In genomic region chr3:120645083-120645800, GRCh38 we compare ENCODE assay signal across 20 cellular contexts. TPM values are rescaled to one million over a fixed set of nuclear protein-coding genes. Genes with fewer than 3 reads are reported as not detected.
DNase-seq lines count a peak whose midpoint lies in the region; ATAC-seq and TF ChIP-seq lines count a peak whose summit lies in the region.
"Had no signal": no experiment of that assay in that cellular context is flagged by ENCODE, and none has a peak within 500 bp of the region (broad histone marks: within the 10 kb centered on the region; RNA-seq: fewer than 3 reads in every experiment).

No MANE protein-coding gene starts in this region.

- CTCF ChIA-PET in WTC11 (lab: Charles Lee), result interaction anchor here (0.6 to 1.3 kb wide), 2 partner anchors 10 to 140 kb away, joined by 3 read pairs; no protein-coding TSS in a partner anchor

- H3K4me3 Mint-ChIP-seq in HFFc6 (peak overlapping the region; percentile 13), WTC11 (no peak overlapping the region)
- H3K4me3 Mint-ChIP-seq: activated B cell treated with CpG ODN at 0.5 μM for 24 hours; activated CD8-positive, alpha-beta memory T cell treated with anti-CD3 and anti-CD28 coated beads, Interleukin-2, amount 10 ng/mL, durations not matched to agents 7 days and 5 days; B cell had no signal

- peaks cover 3% of the 10 kb centered on the region; the same call in 1 of the 2 replicates for H3K4me1 ChIP-seq in HAP-1
- H3K4me1 ChIP-seq: parathyroid adenoma had no signal

- H3K9me3 Mint-ChIP-seq in HFFc6 (no peaks in the 10 kb centered on the region), WTC11 (no peaks in the 10 kb centered on the region)
- H3K9me3 Mint-ChIP-seq: activated B cell treated with CpG ODN at 0.5 μM for 24 hours had no signal

- in situ Hi-C loops in HAP-1 (cut with MboI; ENCODE audit: low sequenced_read_pairs), result no loop called here

- intact Hi-C loops in posterior vena cava (cut with DNase I), result no loop called here

- H3K4me3 ChIP-seq in HAP-1, result no peak overlapping the region
- H3K4me3 ChIP-seq: gastrocnemius medialis, GM12878 had no signal

- 0 out of 2 replicates have a peak, but pooled peaks cover 2% of the 10 kb centered on the region for H3K27me3 Mint-ChIP-seq in HFFc6 (ENCODE audit: insufficient read depth)
- no peaks in the 10 kb centered on the region for H3K27me3 Mint-ChIP-seq in WTC11 (ENCODE audit: low read depth)

- TF ChIP-seq CTCF in HFFc6 (IDR thresholded peaks at IDR 0.05) (no peak), WTC11 (IDR thresholded peaks at IDR 0.05) (no peak)

- POLR2A ChIA-PET in WTC11 (lab: Charles Lee), result no interaction called here

- no peaks in the 10 kb centered on the region for H3K36me3 ChIP-seq in HAP-1 (replicated peaks)
- H3K36me3 ChIP-seq: gastrocnemius medialis had no signal

- H3K36me3 Mint-ChIP-seq in HFFc6 (ENCODE audit: low read depth) (no peaks in the 10 kb centered on the region), WTC11 (no peaks in the 10 kb centered on the region)
- H3K36me3 Mint-ChIP-seq: activated CD8-positive, alpha-beta memory T cell treated with anti-CD3 and anti-CD28 coated beads, Interleukin-2, amount 10 ng/mL, durations not matched to agents 7 days and 5 days had no signal

- no peaks in the 10 kb centered on the region for H3K9me3 ChIP-seq in HAP-1
- H3K9me3 ChIP-seq: gastrocnemius medialis had no signal

- H3K27ac Mint-ChIP-seq in HFFc6, result peak overlapping the region; percentile 74
- H3K27ac Mint-ChIP-seq in WTC11, result no peak overlapping the region
- H3K27ac Mint-ChIP-seq: activated B cell treated with CpG ODN at 0.5 μM for 24 hours; activated CD8-positive, alpha-beta memory T cell treated with anti-CD3 and anti-CD28 coated beads, Interleukin-2, amount 10 ng/mL, durations not matched to agents 7 days and 5 days; B cell had no signal

- DNase-seq in Ammon's horn (ENCODE audit: low spot score) (peak; percentile 63), HFFc6 (no peak), WTC11 (ENCODE audit: low spot score) (no peak), lung microvascular endothelial cell (ENCODE audit: low read depth in 2 of 2) (peak; percentile 5 to 16), posterior vena cava (ENCODE audit: low spot score) (no peak), HAP-1 (ENCODE audit: low spot score in 2 of 2) (no peak)
- DNase-seq: activated B cell treated with CpG ODN at 0.5 μM for 24 hours; activated CD8-positive, alpha-beta memory T cell treated with anti-CD3 and anti-CD28 coated beads, Interleukin-2, amount 10 ng/mL, durations not matched to agents 7 days and 5 days; activated gamma-delta T cell; DMS53; gastrocnemius medialis; islet precursor cell; NCI-H1105; NCI-H345; PC-3 had no signal

- no peak for ATAC-seq in WTC11
- ATAC-seq in HG02981 (IDR thresholded peaks at IDR 0.05; ENCODE audit: unreplicated experiment), result no peak
- no peak for ATAC-seq in HG02852 (IDR thresholded peaks at IDR 0.05; ENCODE audit: unreplicated experiment)
- ATAC-seq: activated CD8-positive, alpha-beta memory T cell treated with anti-CD3 and anti-CD28 coated beads, Interleukin-2, amount 10 ng/mL, durations not matched to agents 7 days and 5 days; gastrocnemius medialis; GM12878; PC-3 had no signal

- H3K27me3 ChIP-seq in HAP-1 (ENCODE audit: low read depth), result no peaks in the 10 kb centered on the region
- H3K27me3 ChIP-seq: gastrocnemius medialis had no signal

- H3K4me1 Mint-ChIP-seq in HFFc6 (ENCODE audit: low read depth) (peaks cover 94% of the 10 kb centered on the region), WTC11 (peaks cover 11% of the 10 kb centered on the region)
- H3K4me1 Mint-ChIP-seq: activated B cell treated with CpG ODN at 0.5 μM for 24 hours, B cell had no signal

TF ChIP-seq in WTC11, 78 proteins besides CTCF, POLR2A, EP300 and RAD21:
- TF ChIP-seq ZNF121 (CRISPR knock-in tag; IDR thresholded peaks at IDR 0.05), result 0 out of 2 replicates have a peak, but pooled peaks have one; percentile 15
- TF ChIP-seq, protein P1, sequence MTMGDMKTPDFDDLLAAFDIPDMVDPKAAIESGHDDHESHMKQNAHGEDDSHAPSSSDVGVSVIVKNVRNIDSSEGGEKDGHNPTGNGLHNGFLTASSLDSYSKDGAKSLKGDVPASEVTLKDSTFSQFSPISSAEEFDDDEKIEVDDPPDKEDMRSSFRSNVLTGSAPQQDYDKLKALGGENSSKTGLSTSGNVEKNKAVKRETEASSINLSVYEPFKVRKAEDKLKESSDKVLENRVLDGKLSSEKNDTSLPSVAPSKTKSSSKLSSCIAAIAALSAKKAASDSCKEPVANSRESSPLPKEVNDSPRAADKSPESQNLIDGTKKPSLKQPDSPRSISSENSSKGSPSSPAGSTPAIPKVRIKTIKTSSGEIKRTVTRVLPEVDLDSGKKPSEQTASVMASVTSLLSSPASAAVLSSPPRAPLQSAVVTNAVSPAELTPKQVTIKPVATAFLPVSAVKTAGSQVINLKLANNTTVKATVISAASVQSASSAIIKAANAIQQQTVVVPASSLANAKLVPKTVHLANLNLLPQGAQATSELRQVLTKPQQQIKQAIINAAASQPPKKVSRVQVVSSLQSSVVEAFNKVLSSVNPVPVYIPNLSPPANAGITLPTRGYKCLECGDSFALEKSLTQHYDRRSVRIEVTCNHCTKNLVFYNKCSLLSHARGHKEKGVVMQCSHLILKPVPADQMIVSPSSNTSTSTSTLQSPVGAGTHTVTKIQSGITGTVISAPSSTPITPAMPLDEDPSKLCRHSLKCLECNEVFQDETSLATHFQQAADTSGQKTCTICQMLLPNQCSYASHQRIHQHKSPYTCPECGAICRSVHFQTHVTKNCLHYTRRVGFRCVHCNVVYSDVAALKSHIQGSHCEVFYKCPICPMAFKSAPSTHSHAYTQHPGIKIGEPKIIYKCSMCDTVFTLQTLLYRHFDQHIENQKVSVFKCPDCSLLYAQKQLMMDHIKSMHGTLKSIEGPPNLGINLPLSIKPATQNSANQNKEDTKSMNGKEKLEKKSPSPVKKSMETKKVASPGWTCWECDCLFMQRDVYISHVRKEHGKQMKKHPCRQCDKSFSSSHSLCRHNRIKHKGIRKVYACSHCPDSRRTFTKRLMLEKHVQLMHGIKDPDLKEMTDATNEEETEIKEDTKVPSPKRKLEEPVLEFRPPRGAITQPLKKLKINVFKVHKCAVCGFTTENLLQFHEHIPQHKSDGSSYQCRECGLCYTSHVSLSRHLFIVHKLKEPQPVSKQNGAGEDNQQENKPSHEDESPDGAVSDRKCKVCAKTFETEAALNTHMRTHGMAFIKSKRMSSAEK (CRISPR knock-in tag; IDR thresholded peaks at IDR 0.05; ENCODE audit: borderline replicate concordance), result no peak

RNA-seq across cellular contexts. Expression of gene HGD, which starts 36.8 kb away (rescaled TPM):
- under 1 TPM in 5 of 6 experiments, not detected in 1; 0.14 to 0.52 (median 0.30) TPM for total RNA-seq in HFFc6 (2021; fragmentation: NEBNext Ultra II Directional; extraction: Animal tissue kit (Norgen Biotek cat#: 25700))
- total RNA-seq in WTC11 (2021), result 0.39 to 1.5 TPM (median 0.44 TPM) in 3 replicates
- under 0.01 TPM in 2 replicates for total RNA-seq in lung microvascular endothelial cell
- total RNA-seq in posterior vena cava, result under 1 TPM; 0.48 to 0.83 TPM

RNA-seq across cellular contexts. Expression of gene NDUFB4, which starts 49.1 kb away (rescaled TPM):
- 100 to 1,000 TPM; 174 to 221 (median 198) TPM for total RNA-seq in HFFc6 (2021; fragmentation: NEBNext Ultra II Directional; extraction: Animal tissue kit (Norgen Biotek cat#: 25700))
- total RNA-seq in WTC11 (2021), result 174 to 237 TPM (median 223 TPM) in 3 replicates
- total RNA-seq in lung microvascular endothelial cell, result 23.8 and 24.6 TPM in 2 replicates
- 100 to 1,000 TPM in 1 of 2 donors, 10 to 100 TPM in 1; 94.9 to 101 TPM for total RNA-seq in posterior vena cava

Comparison
In these comparisons a context has a peak if more than half of its experiments do, and no peak if none do; other contexts are left out.
1. DNase-seq: peak in Ammon's horn (single experiment) and lung microvascular endothelial cell (2 of 2); none in HFFc6 (single experiment), WTC11 (single experiment), posterior vena cava (single experiment) and HAP-1 (0 of 2).